In the genomic region with DNA sequence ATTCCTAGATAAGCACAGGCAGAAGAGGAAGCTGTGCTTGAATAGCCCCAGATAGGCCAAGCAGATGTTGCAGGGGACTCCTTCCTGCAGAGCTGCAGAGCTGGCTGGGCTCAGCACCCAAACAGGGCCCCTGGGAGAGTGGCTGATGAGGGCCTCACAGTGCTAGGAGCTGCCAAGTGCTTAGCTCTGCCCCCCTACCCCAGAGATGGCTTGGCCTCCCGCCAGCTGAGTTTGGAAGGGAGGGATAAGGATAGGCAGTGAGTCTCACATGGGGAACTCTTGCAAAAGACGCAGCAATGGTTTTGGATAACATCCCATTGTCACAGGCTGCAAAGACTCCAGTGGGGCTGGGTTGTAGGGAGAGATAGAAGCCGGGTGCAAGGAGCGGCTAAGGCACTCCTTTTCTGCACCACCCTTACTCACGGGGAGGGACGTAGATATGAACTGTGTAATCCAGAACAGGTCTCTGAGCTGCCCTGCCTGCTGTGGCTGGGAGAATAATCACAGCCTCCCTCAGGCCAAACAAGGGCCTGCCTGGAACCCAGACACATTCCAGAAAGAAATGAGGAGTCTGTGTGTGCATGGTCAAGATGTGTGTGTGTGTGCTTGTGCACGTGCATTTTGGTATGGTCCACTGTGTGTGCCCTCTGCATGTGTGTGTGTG, we compare ENCODE assay signal across 13 cellular contexts. TPM values are rescaled to one million over a fixed set of nuclear protein-coding genes. Genes with fewer than 3 reads are reported as not detected.
A peak's percentile ranks its signal among the peaks of the same experiment; 100 is the strongest.
DNase-seq lines count a peak whose midpoint lies in the region; ATAC-seq, FAIRE-seq and TF ChIP-seq lines count a peak whose summit lies in the region.
"Had no signal": no experiment of that assay in that cellular context is flagged by ENCODE, and none has a peak within 500 bp of the region (broad histone marks: within the 10 kb centered on the region; RNA-seq: fewer than 3 reads in every experiment).

No MANE protein-coding gene starts in this region.

- intact Hi-C loops in pancreas (cut with DNase I), result no loop called here

- H3K4me1 ChIP-seq in pancreas, result no peaks in the 10 kb centered on the region
- H3K4me1 ChIP-seq: gastrocnemius medialis had no signal

- no peak for FAIRE-seq in pancreas (lab: Jason Lieb, UNC)

- H3K27ac ChIP-seq in pancreas, result no peak overlapping the region
- H3K27ac ChIP-seq: coronary artery, gastrocnemius medialis had no signal

- TF ChIP-seq CTCF in fibroblast of pulmonary artery (IDR thresholded peaks at IDR 0.05; ENCODE audit: low read length, missing control alignments), result no peak
- no peak for TF ChIP-seq CTCF in pancreas (IDR thresholded peaks at IDR 0.05)

- 69 to 70% methylated on average over 7 of the region's 7 CpGs for WGBS in pancreas, 2 donors

- H3K4me3 ChIP-seq in fibroblast of pulmonary artery (replicated peaks; ENCODE audit: low read depth, low read length), result no peak overlapping the region
- H3K4me3 ChIP-seq in pancreas, result no peak overlapping the region
- H3K4me3 ChIP-seq: coronary artery, gastrocnemius medialis had no signal

- no peaks in the 10 kb centered on the region for H3K36me3 ChIP-seq in pancreas
- H3K36me3 ChIP-seq: gastrocnemius medialis had no signal

- no peaks in the 10 kb centered on the region for H3K27me3 ChIP-seq in pancreas
- H3K27me3 ChIP-seq: gastrocnemius medialis had no signal

- DNase-seq in NCI-H1092 (lab: John Stamatoyannopoulos, UW) (peak; percentile 73), RPMI7951 (ENCODE audit: low read depth) (peak; percentile 73), fibroblast of pulmonary artery (ENCODE audit: low read depth) (peak; percentile 13), pancreas (peak in 5 of 6 donors; percentile 3 to 67 (median 38)), SW480 (ENCODE audit: low spot score) (no peak), A172 (ENCODE audit: low spot score) (no peak), inferior parietal cortex (ENCODE audit: extremely low spot score) (no peak)
- DNase-seq in activated effector memory CD4-positive, alpha-beta T cell treated with anti-CD3 and anti-CD28 coated beads, Interleukin-2, amount 50 U/mL, for 16 hours, result no peak
- DNase-seq: activated CD8-positive, alpha-beta memory T cell treated with anti-CD3 and anti-CD28 coated beads, Interleukin-2, amount 50 U/mL, for 48 hours; CD4-positive, CD25-positive, alpha-beta regulatory T cell; NCI-H187 treated with DMSO at 0.1 percent for 48 hours had no signal

- peak in 1 of 4 donors; percentile 24 for ATAC-seq in pancreas

- no peaks in the 10 kb centered on the region for H3K9me3 ChIP-seq in pancreas
- H3K9me3 ChIP-seq: gastrocnemius medialis had no signal

RNA-seq across cellular contexts. Expression of gene MAF, which starts 52.9 kb away (rescaled TPM):
- 0.48 and 0.88 TPM in 2 replicates for total RNA-seq in RPMI7951 (2014; rRNA removed; shearing (Covaris generic))
- total RNA-seq in pancreas, result 10 to 100 TPM in 3 of 6 donors, 1 to 10 TPM in 3; 1.6 to 17.0 (median 6.7) TPM
- polyA plus RNA-seq in pancreas, result 1 to 10 TPM; 2.5 to 3.0 TPM
- 0.12 TPM in 1 of 2 replicates, not detected in the other for total RNA-seq in A172 (2014; rRNA removed; shearing (Covaris generic))

Comparison
In these comparisons a context has a peak if more than half of its experiments do, and no peak if none do; other contexts are left out.
1. DNase-seq: peak in NCI-H1092 (single experiment), RPMI7951 (single experiment), fibroblast of pulmonary artery (single experiment) and pancreas (5 of 6); none in activated effector memory CD4-positive, alpha-beta T cell treated with anti-CD3 and anti-CD28 coated beads, Interleukin-2, amount 50 U/mL, for 16 hours (single experiment), SW480 (single experiment), A172 (single experiment) and inferior parietal cortex (single experiment).